In genomic region chr7:128682125-128682524, GRCh38 we compare ENCODE assay signal across 15 cellular contexts.
"Had no signal": no experiment of that assay in that cellular context is flagged by ENCODE, and none has a peak within 500 bp of the region (broad histone marks: within the 10 kb centered on the region; RNA-seq: fewer than 3 reads in every experiment).

No MANE protein-coding gene starts in this region.

- H3K9me3 Mint-ChIP-seq: natural killer cell had no signal

- H3K36me3 Mint-ChIP-seq: natural killer cell had no signal

- H3K4me1 Mint-ChIP-seq: natural killer cell had no signal

- H3K4me3 Mint-ChIP-seq: natural killer cell had no signal

- H3K27ac Mint-ChIP-seq: natural killer cell had no signal

- ATAC-seq: activated CD4-positive, CD25-positive, alpha-beta regulatory T cell treated with anti-CD3 and anti-CD28 coated beads, Interleukin-2, amount 50 U/mL, for 24 hours; left ventricle myocardium superior; natural killer cell had no signal

- DNase-seq: activated CD4-positive, alpha-beta T cell treated with anti-CD3 and anti-CD28 coated beads, Interleukin-2, amount 50 U/mL, for 4 hours; activated naive CD4-positive, alpha-beta T cell treated with Interleukin-2 at 50 U/mL for 16 hours; activated T-cell treated with anti-CD3 and anti-CD28 coated beads for 4 hours; anterior cingulate cortex; cerebellar nuclear complex; effector CD8-positive, alpha-beta T cell; foreskin fibroblast; kidney glomerular epithelial cell; left ventricle myocardium superior; mesendoderm; natural killer cell; stimulated activated CD4-positive, alpha-beta T cell treated with anti-CD3 and anti-CD28 coated beads, Interleukin-4, amount 100 ng/mL, for 24 hours; stimulated activated naive CD4-positive, alpha-beta T cell; trophoblast cell had no signal
